ENCODE assay signal across 28 cellular contexts in genomic region chr12:100106861-100107260, GRCh38.
"Had no signal": no experiment of that assay in that cellular context is flagged by ENCODE, and none has a peak within 500 bp of the region (broad histone marks: within the 10 kb centered on the region; RNA-seq: fewer than 3 reads in every experiment).

No MANE protein-coding gene starts in this region.

- H3K4me3 ChIP-seq: colonic mucosa, coronary artery, dorsolateral prefrontal cortex, esophagus muscularis mucosa, esophagus squamous epithelium, gastrocnemius medialis, gastroesophageal sphincter, heart left ventricle, heart right ventricle had no signal

- H3K9me3 ChIP-seq: colonic mucosa, esophagus muscularis mucosa, esophagus squamous epithelium, gastrocnemius medialis, gastroesophageal sphincter had no signal

- DNase-seq: colonic mucosa; cortex of kidney; dermis blood vessel endothelial cell; dorsolateral prefrontal cortex; effector CD4-positive, alpha-beta T cell; effector CD8-positive, alpha-beta T cell; effector memory CD4-positive, alpha-beta T cell; effector memory CD8-positive, alpha-beta T cell; endodermal cell; erythroblast; esophagus squamous epithelium; foreskin fibroblast; foreskin keratinocyte; foreskin melanocyte; gastrocnemius medialis; glutamatergic neuron; head of caudate nucleus; heart left ventricle; heart right ventricle had no signal

- ATAC-seq: effector memory CD8-positive, alpha-beta T cell; esophagus mucosa; gastrocnemius medialis; gastroesophageal sphincter; heart left ventricle; heart right ventricle had no signal

- H3K27me3 ChIP-seq: colonic mucosa, dorsolateral prefrontal cortex, esophagus muscularis mucosa, esophagus squamous epithelium, foreskin keratinocyte, gastrocnemius medialis, gastroesophageal sphincter, heart left ventricle, heart right ventricle had no signal

- H3K4me1 ChIP-seq: colonic mucosa, esophagus muscularis mucosa, esophagus squamous epithelium, foreskin keratinocyte, gastrocnemius medialis, heart left ventricle, heart right ventricle had no signal

- FAIRE-seq: colon, endometrium, endothelial cell of umbilical vein, frontal cortex had no signal

- H3K27ac ChIP-seq: colonic mucosa, coronary artery, dorsolateral prefrontal cortex, epithelial cell of prostate, esophagus muscularis mucosa, esophagus squamous epithelium, foreskin keratinocyte, gastrocnemius medialis, gastroesophageal sphincter, heart left ventricle, heart right ventricle had no signal

- H3K36me3 ChIP-seq: colonic mucosa had no signal
